In genomic region chr7:117808910-117809705, GRCh38 we compare ENCODE assay signal across 13 cellular contexts.
DNase-seq lines count a peak whose midpoint lies in the region; FAIRE-seq and TF ChIP-seq lines count a peak whose summit lies in the region.
"Had no signal": no experiment of that assay in that cellular context is flagged by ENCODE, and none has a peak within 500 bp of the region (broad histone marks: within the 10 kb centered on the region; RNA-seq: fewer than 3 reads in every experiment).

No MANE protein-coding gene starts in this region.

- no peak overlapping the region for H3K4me2 ChIP-seq in endothelial cell of umbilical vein (ENCODE audit: insufficient read depth, low read length)

- no peaks in the 10 kb centered on the region for H3K79me2 ChIP-seq in endothelial cell of umbilical vein (ENCODE audit: control insufficient read depth, insufficient read depth, low read length)

- H3K27me3 ChIP-seq in endothelial cell of umbilical vein (ENCODE audit: control insufficient read depth in 2 of 2, insufficient read depth in 2 of 2, low read length in 2 of 2) = peaks cover 0 to 3% of the 10 kb centered on the region in 2 experiments
- H3K27me3 ChIP-seq: transverse colon had no signal

- H3K4me1 Mint-ChIP-seq in mesothelial cell of epicardium = peaks cover 29% of the 10 kb centered on the region

- DNase-seq in DMS79 treated with DMSO at 0.1 percent for 48 hours (lab: John Stamatoyannopoulos, UW) (peak; percentile 63), MV-4-11 (lab: John Stamatoyannopoulos, UW) (peak; percentile 1), endothelial cell of umbilical vein (ENCODE audit: low read depth, low spot score) (no peak), mesothelial cell of epicardium (ENCODE audit: low spot score in 2 of 2, unreplicated experiment in 2 of 2) (no peak), NOMO-1 treated with DMSO at 0.1 percent for 48 hours (lab: John Stamatoyannopoulos, UW; ENCODE audit: unreplicated experiment) (no peak), RCC 7860 (ENCODE audit: low spot score) (no peak), caudate nucleus (lab: John Stamatoyannopoulos, UW) (no peak), NCI-H82 treated with DMSO at 0.1 percent for 48 hours (lab: John Stamatoyannopoulos, UW; ENCODE audit: unreplicated experiment) (no peak)
- DNase-seq: activated T-cell treated with anti-CD3 and anti-CD28 coated beads for 4 hours, KBM-7, transverse colon had no signal

- TF ChIP-seq POLR2A in endothelial cell of umbilical vein (IDR thresholded peaks at IDR 0.05; ENCODE audit: low read depth, low read length) = no peak

- intact Hi-C loops in endothelial cell of umbilical vein (cut with micrococcal nuclease) = no loop called here

- H3K36me3 Mint-ChIP-seq in mesothelial cell of epicardium = no peaks in the 10 kb centered on the region
- H3K36me3 Mint-ChIP-seq: activated naive CD4-positive, alpha-beta T cell treated with anti-CD3 and anti-CD28 coated beads, Interleukin-2, amount 50 U/mL, for 72 hours had no signal

- peak; percentile 46 for FAIRE-seq in endothelial cell of umbilical vein (lab: Jason Lieb, UNC)
- no peak for FAIRE-seq in RCC 7860 (lab: Jason Lieb, UNC)

- CTCF ChIA-PET in endothelial cell of umbilical vein (lab: Charles Lee) = no interaction called here

- no peak overlapping the region for H3K4me3 ChIP-seq in endothelial cell of umbilical vein (replicated peaks in 1 of 3; ENCODE audit: insufficient read depth in 1 of 3, low read depth in 1 of 3, low read length in 3 of 3)
- H3K4me3 ChIP-seq: transverse colon had no signal

- H3K9me3 Mint-ChIP-seq in mesothelial cell of epicardium = no peaks in the 10 kb centered on the region
- H3K9me3 Mint-ChIP-seq: activated naive CD4-positive, alpha-beta T cell treated with anti-CD3 and anti-CD28 coated beads, Interleukin-2, amount 50 U/mL, for 72 hours had no signal

- no peaks in the 10 kb centered on the region for H3K27me3 Mint-ChIP-seq in mesothelial cell of epicardium (ENCODE audit: low read depth)

- no peak overlapping the region for H3K9ac ChIP-seq in endothelial cell of umbilical vein (replicated peaks; ENCODE audit: extremely low read depth, insufficient read depth, low read length)

- no peaks in the 10 kb centered on the region for H3K4me1 ChIP-seq in endothelial cell of umbilical vein (ENCODE audit: control insufficient read depth, extremely low read depth, insufficient read depth, low read length)

- no peak overlapping the region for H3K4me3 Mint-ChIP-seq in mesothelial cell of epicardium

- H3K36me3 ChIP-seq in endothelial cell of umbilical vein (ENCODE audit: control insufficient read depth in 2 of 2, extremely low read depth in 1 of 2, insufficient read depth in 2 of 2, low read length in 2 of 2) = no peaks in the 10 kb centered on the region
- H3K36me3 ChIP-seq: transverse colon had no signal

- no peaks in the 10 kb centered on the region for H4K20me1 ChIP-seq in endothelial cell of umbilical vein (replicated peaks; ENCODE audit: control insufficient read depth, extremely low read depth, insufficient read depth, low read length)

- BruUV-seq in endothelial cell of umbilical vein (replicated peaks; lab: Mats Ljungman, UMichigan) = no TSS peak

- no peak overlapping the region for H2AFZ ChIP-seq in endothelial cell of umbilical vein (ENCODE audit: low read depth, low read length)

- dilution Hi-C loops in endothelial cell of umbilical vein (cut with MboI; ENCODE audit: extremely low pct_ligation_motif_present, low sequenced_read_pairs) = no loop called here

- H3K27ac Mint-ChIP-seq in mesothelial cell of epicardium = peak overlapping the region; percentile 50
- H3K27ac Mint-ChIP-seq: activated naive CD4-positive, alpha-beta T cell treated with anti-CD3 and anti-CD28 coated beads, Interleukin-2, amount 50 U/mL, for 72 hours had no signal

- TF ChIP-seq CTCF in endothelial cell of umbilical vein (IDR thresholded peaks at IDR 0.05; ENCODE audit: extremely low read depth in 1 of 2, insufficient read depth in 1 of 2, low read depth in 1 of 2, low read length in 2 of 2) (no peak), mesothelial cell of epicardium (IDR thresholded peaks at IDR 0.05; ENCODE audit: unreplicated experiment) (no peak)

- H3K9me1 ChIP-seq in endothelial cell of umbilical vein (replicated peaks; ENCODE audit: control insufficient read depth, extremely low read depth, insufficient read depth, low read length) = no peaks in the 10 kb centered on the region

- H3K27ac ChIP-seq in endothelial cell of umbilical vein (ENCODE audit: insufficient read depth, low read depth, low read length) = no peak overlapping the region
- no peak overlapping the region for H3K27ac ChIP-seq in caudate nucleus (ENCODE audit: low read depth, low read length)
- H3K27ac ChIP-seq: epithelial cell of prostate, transverse colon had no signal

- H3K9me3 ChIP-seq in endothelial cell of umbilical vein (replicated peaks; ENCODE audit: control insufficient read depth, insufficient read depth, low read length) = no peaks in the 10 kb centered on the region
- H3K9me3 ChIP-seq: transverse colon had no signal

- POLR2A ChIA-PET in endothelial cell of umbilical vein (lab: Charles Lee) = no interaction called here

TF ChIP-seq in endothelial cell of umbilical vein, 7 proteins besides CTCF, POLR2A, EP300 and RAD21:
- TF ChIP-seq MAX (IDR thresholded peaks at IDR 0.05; ENCODE audit: insufficient read depth, insufficient read length) = no peak
- TF ChIP-seq FOS (IDR thresholded peaks at IDR 0.05; ENCODE audit: borderline replicate concordance, insufficient read depth, low read length) = no peak
- TF ChIP-seq JUN (IDR thresholded peaks at IDR 0.05; ENCODE audit: borderline replicate concordance, insufficient read depth, insufficient read length, low read depth) = no peak
- TF ChIP-seq GATA2 (IDR thresholded peaks at IDR 0.05; ENCODE audit: insufficient read depth, insufficient read length, low read depth, low read length) = no peak
- no peak for TF ChIP-seq POLR2AphosphoS5 (IDR thresholded peaks at IDR 0.05; ENCODE audit: insufficient read depth, low read depth, low read length)
- TF ChIP-seq MYC (IDR thresholded peaks at IDR 0.05; ENCODE audit: low read depth, low read length) = no peak
- no peak for TF ChIP-seq EZH2 (IDR thresholded peaks at IDR 0.05; ENCODE audit: borderline replicate concordance, low read depth, low read length, severe bottlenecking)

Comparison
In these comparisons a context has a peak if more than half of its experiments do, and no peak if none do; other contexts are left out.
1. DNase-seq: peak in DMS79 treated with DMSO at 0.1 percent for 48 hours (single experiment) and MV-4-11 (single experiment); none in endothelial cell of umbilical vein (single experiment), mesothelial cell of epicardium (0 of 2), NOMO-1 treated with DMSO at 0.1 percent for 48 hours (single experiment), RCC 7860 (single experiment), caudate nucleus (0 of 61) and NCI-H82 treated with DMSO at 0.1 percent for 48 hours (single experiment).